8 cellular contexts compared by ENCODE assay signal in the genomic region with DNA sequence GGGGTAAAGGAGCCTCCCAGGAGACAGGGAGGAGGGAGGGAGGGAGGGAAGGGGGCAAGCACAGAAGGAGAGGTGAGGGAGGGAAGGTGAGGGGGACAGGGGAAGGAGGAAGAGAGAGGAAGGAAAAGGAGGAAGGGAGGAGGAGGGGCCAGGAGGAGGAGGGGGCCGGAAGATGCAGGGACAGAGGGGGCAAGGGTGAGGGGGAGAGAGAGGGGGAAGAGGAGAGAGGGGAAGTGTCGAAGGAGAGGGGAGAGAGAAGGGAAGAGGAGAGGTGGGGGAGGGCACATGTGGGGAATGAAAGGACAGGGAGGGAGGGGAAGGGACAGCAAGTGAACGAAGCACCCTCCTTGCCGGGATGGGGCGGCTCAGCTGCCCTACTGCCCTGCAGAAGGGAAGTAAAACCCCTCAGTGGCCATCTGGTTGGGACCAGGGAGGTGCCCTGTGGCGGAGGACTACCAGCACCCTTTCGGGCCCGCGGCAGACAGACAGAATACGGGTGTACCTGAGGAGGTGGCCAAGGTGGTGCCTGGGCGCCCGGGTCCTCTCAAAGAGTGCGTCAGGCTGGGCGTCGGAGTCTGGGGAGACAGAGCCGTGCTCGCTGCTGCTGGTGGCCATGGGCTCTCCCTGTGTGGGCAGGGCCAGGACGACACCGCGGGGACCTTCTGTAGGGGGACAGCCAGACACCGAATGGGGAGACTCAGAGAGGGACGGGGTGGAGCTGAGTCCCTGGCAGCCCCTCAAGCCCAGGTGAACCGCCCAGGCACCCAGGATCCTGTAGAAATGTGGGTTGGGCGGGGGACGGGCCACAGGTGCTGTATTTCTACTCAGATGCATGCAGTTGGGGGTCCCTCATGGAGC. TPM values are rescaled to one million over a fixed set of nuclear protein-coding genes. Genes with fewer than 3 reads are reported as not detected.
DNase-seq lines count a peak whose midpoint lies in the region; ATAC-seq and TF ChIP-seq lines count a peak whose summit lies in the region.

No MANE protein-coding gene starts in this region.

- in situ Hi-C loops in astrocyte of the spinal cord (cut with HindIII; ENCODE audit: low sequenced_read_pairs): no loop called here

- no peaks in the 10 kb centered on the region for H3K36me3 Mint-ChIP-seq in activated naive CD4-positive, alpha-beta T cell treated with anti-CD3 and anti-CD28 coated beads, Interleukin-2, amount 50 U/mL, for 24 hours
- no peaks in the 10 kb centered on the region for H3K36me3 Mint-ChIP-seq in type B pancreatic cell

- H3K9me3 ChIP-seq in mesodermal cell (ENCODE audit: control insufficient read depth, low read length): no peaks in the 10 kb centered on the region

- no peaks in the 10 kb centered on the region for H3K27me3 Mint-ChIP-seq in activated naive CD4-positive, alpha-beta T cell treated with anti-CD3 and anti-CD28 coated beads, Interleukin-2, amount 50 U/mL, for 24 hours
- H3K27me3 Mint-ChIP-seq in type B pancreatic cell: peaks cover 4% of the 10 kb centered on the region

- H3K27ac Mint-ChIP-seq in activated naive CD4-positive, alpha-beta T cell treated with anti-CD3 and anti-CD28 coated beads, Interleukin-2, amount 50 U/mL, for 24 hours: no peak overlapping the region
- H3K27ac Mint-ChIP-seq in type B pancreatic cell: no peak overlapping the region

- TF ChIP-seq CTCF in astrocyte of the spinal cord (IDR thresholded peaks at IDR 0.05; ENCODE audit: low read depth, low read length): no peak
- no peak for TF ChIP-seq CTCF in type B pancreatic cell (conservative IDR thresholded peaks at IDR 0.05)

- ATAC-seq in HG03097 (IDR thresholded peaks at IDR 0.05; ENCODE audit: low FRiP score, unreplicated experiment): no peak

- H3K27ac ChIP-seq in mesodermal cell (ENCODE audit: low read depth, low read length, severe bottlenecking): no peak overlapping the region

- H3K4me1 ChIP-seq in mesodermal cell (ENCODE audit: control insufficient read depth, insufficient read depth, low read length, poor library complexity, severe bottlenecking): peaks cover 8% of the 10 kb centered on the region

- no peaks in the 10 kb centered on the region for H3K9me3 Mint-ChIP-seq in activated naive CD4-positive, alpha-beta T cell treated with anti-CD3 and anti-CD28 coated beads, Interleukin-2, amount 50 U/mL, for 24 hours
- no peaks in the 10 kb centered on the region for H3K9me3 Mint-ChIP-seq in type B pancreatic cell

- peaks cover 8% of the 10 kb centered on the region for H3K4me1 Mint-ChIP-seq in activated naive CD4-positive, alpha-beta T cell treated with anti-CD3 and anti-CD28 coated beads, Interleukin-2, amount 50 U/mL, for 24 hours
- no peaks in the 10 kb centered on the region for H3K4me1 Mint-ChIP-seq in type B pancreatic cell (ENCODE audit: unreplicated experiment)

- DNase-seq in activated naive CD4-positive, alpha-beta T cell (lab: John Stamatoyannopoulos, UW): no peak
- DNase-seq in astrocyte of the spinal cord (ENCODE audit: low read depth, low spot score): no peak
- no peak for DNase-seq in type B pancreatic cell (ENCODE audit: extremely low spot score, unreplicated experiment)
- no peak for DNase-seq in NCI-H2029 (lab: John Stamatoyannopoulos, UW)
- no peak for DNase-seq in activated CD4-positive, alpha-beta T cell treated with anti-CD3 and anti-CD28 coated beads for 1 hour

- H3K36me3 ChIP-seq in mesodermal cell (ENCODE audit: control insufficient read depth, insufficient read depth, low read length): no peaks in the 10 kb centered on the region

- H3K4me3 ChIP-seq in astrocyte of the spinal cord (ENCODE audit: low read depth, low read length) (peak overlapping the region; percentile 37), mesodermal cell (ENCODE audit: extremely low read depth, insufficient read depth, low read length, poor library complexity, severe bottlenecking) (peak overlapping the region; percentile 33)

- peak overlapping the region; percentile 90 for H3K4me3 Mint-ChIP-seq in activated naive CD4-positive, alpha-beta T cell treated with anti-CD3 and anti-CD28 coated beads, Interleukin-2, amount 50 U/mL, for 24 hours
- peak overlapping the region; percentile 86 for H3K4me3 Mint-ChIP-seq in type B pancreatic cell

- WGBS in mesodermal cell (ENCODE audit: insufficient coverage in 2 of 2), 2 experiments: 20 to 30% methylated on average over 2 to 18 of the region's 25 CpGs

RNA-seq across cellular contexts. Expression of gene PDHA1, which starts 29.5 kb away (rescaled TPM):
- 175 TPM for polyA plus RNA-seq in mesodermal cell (2013, experiment 1 of 2)
- polyA plus RNA-seq in mesodermal cell (2013, experiment 2 of 2): 143 TPM
- 244 and 257 TPM in 2 replicates for total RNA-seq in type B pancreatic cell (ENCODE audit: low replicate concordance)
